In the genomic region with DNA sequence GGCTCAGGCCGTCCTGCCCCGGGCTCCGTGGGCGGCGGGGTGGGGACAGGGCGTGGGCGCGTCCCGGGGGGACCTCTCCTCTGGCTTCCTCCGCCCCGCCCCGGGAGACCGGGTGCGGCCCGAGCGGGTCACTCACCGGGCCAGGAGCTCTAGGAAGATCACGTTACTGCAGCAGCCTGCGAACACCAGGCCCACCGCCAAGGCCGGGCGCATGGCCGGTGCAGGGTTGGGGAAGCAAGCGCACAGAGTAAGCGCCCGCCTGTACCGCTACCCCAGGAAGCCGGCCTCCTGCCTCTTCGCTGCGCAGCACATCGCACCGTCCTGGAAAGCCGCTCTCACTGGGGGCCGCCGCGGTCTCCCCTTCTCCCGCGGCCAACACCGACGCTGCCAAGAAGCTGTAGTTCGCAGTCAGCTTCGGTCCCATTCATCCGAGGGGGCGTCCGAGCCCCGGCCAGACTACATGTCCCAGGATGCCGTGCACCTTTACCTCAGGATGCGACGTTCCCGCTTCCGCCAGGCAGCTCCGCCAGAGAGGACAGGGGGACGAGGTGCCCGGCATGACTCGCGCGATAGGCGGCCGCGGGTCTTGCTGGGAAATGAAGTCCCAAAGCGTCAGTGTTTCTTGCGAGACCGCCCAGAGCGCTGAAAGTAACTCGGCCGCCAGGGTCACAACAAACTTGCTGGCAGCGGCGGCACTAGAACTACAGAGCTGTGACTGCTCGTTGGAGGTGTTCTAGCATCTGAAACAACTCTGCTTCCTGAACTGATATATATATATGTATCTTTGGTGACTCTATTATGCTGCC, we compare ENCODE assay signal across 8 cellular contexts. TPM values are rescaled to one million over a fixed set of nuclear protein-coding genes. Genes with fewer than 3 reads are reported as not detected.
DNase-seq lines count a peak whose midpoint lies in the region; ATAC-seq and TF ChIP-seq lines count a peak whose summit lies in the region.

SLC35B4 (minus strand) TSS at position 392 of the 806 bp plus-strand sequence; CDS start at position 213, 179 bp downstream.

- dilution Hi-C loops in mammary epithelial cell (cut with HindIII; ENCODE audit: low sequenced_read_pairs) = no loop called here

- H3K79me2 ChIP-seq in mammary epithelial cell (ENCODE audit: insufficient read depth, low read length) = peaks cover 34% of the 10 kb centered on the region

- H3K4me3 ChIP-seq in AG04450 (ENCODE audit: low read depth, low read length) (peak within 1 kb of the TSS; percentile 79), mammary epithelial cell (replicated peaks in 1 of 3; ENCODE audit: insufficient read depth in 1 of 3, low read depth in 2 of 3, low read length in 3 of 3) (peak within 1 kb of the TSS; percentile 79 to 89 (median 88)), iPS-20b (ENCODE audit: low read length) (peak within 1 kb of the TSS; percentile 90), skin epidermis (peak within 1 kb of the TSS; percentile 77 to 99 (median 95))

- CTCF ChIA-PET in AG04450 (lab: Charles Lee) (interaction anchor here (0.9 to 1.5 kb wide), 5 partner anchors 12 to 187 kb away, joined by 3 to 4 read pairs (median 3); no protein-coding TSS in a partner anchor), mammary epithelial cell (lab: Charles Lee; ENCODE audit: low non-redundant PET) (interaction anchor here (0.5 kb wide), 1 partner anchor 104 kb away, joined by 5 read pairs; no protein-coding TSS in a partner anchor)

- in situ Hi-C loops in mammary epithelial cell (cut with MboI; ENCODE audit: low sequenced_read_pairs in 2 of 2) = no loop called here

- H3K9me3 ChIP-seq in AG04450 (ENCODE audit: control insufficient read depth, insufficient read depth, low read length) (peaks cover 2% of the 10 kb centered on the region; the same call in 1 of the 2 replicates), mammary epithelial cell (replicated peaks; ENCODE audit: insufficient read depth, low read length) (no peaks in the 10 kb centered on the region), iPS-20b (ENCODE audit: insufficient read depth, low read depth, low read length) (no peaks in the 10 kb centered on the region)

- ATAC-seq in GM18870 (IDR thresholded peaks at IDR 0.05; ENCODE audit: unreplicated experiment) (peak; percentile 98), HG03135 (IDR thresholded peaks at IDR 0.05; ENCODE audit: unreplicated experiment) (peak; percentile 99)

- no peaks in the 10 kb centered on the region for H3K36me3 ChIP-seq in mammary epithelial cell (ENCODE audit: insufficient read depth, low read length)
- H3K36me3 ChIP-seq in iPS-20b (ENCODE audit: insufficient read depth, low read depth, low read length) = no peaks in the 10 kb centered on the region

- peak within 1 kb of the TSS; percentile 78 for H3K9ac ChIP-seq in mammary epithelial cell (ENCODE audit: insufficient read depth, low read length)
- peak within 1 kb of the TSS; percentile 82; the same call in 1 of the 2 replicates for H3K9ac ChIP-seq in iPS-20b (ENCODE audit: low read depth, low read length)

- BruUV-seq in mammary epithelial cell (replicated peaks; lab: Mats Ljungman, UMichigan) = no TSS peak

- 1% methylated on average over 42 of the region's 69 CpGs for WGBS in mammary epithelial cell (ENCODE audit: low coverage, missing lambda C conversion rate)

- H4K20me1 ChIP-seq in mammary epithelial cell (ENCODE audit: insufficient read depth, low read length) = no peaks in the 10 kb centered on the region

- peak; percentile 35; the same call in 1 of the 2 replicates for TF ChIP-seq CTCF in AG04450 (IDR thresholded peaks at IDR 0.05; ENCODE audit: low read depth, low read length)
- peak; percentile 39 for TF ChIP-seq CTCF in VCaP (conservative IDR thresholded peaks at IDR 0.05)
- peak; percentile 7 to 35 for TF ChIP-seq CTCF in mammary epithelial cell (conservative IDR thresholded peaks at IDR 0.05 in 1 of 2, IDR thresholded peaks at IDR 0.05 in 1 of 2; ENCODE audit: extremely low read depth in 1 of 2, insufficient read depth in 1 of 2, low read depth in 1 of 2, low read length in 2 of 2)

- POLR2A ChIA-PET in AG04450 (lab: Yijun Ruan, JAX) = interaction anchor here (0.6 to 1.0 kb wide), 4 partner anchors 15 to 245 kb away, joined by 3 to 6 read pairs (median 3); no protein-coding TSS in a partner anchor

- peak within 1 kb of the TSS; percentile 72 for H3K27ac ChIP-seq in AG04450 (ENCODE audit: low read depth, low read length)
- peak within 1 kb of the TSS; percentile 88 for H3K27ac ChIP-seq in VCaP
- H3K27ac ChIP-seq in mammary epithelial cell (ENCODE audit: insufficient read depth, low read depth, low read length) = peak within 1 kb of the TSS; percentile 59
- H3K27ac ChIP-seq in iPS-20b (ENCODE audit: low read length) = peak within 1 kb of the TSS; percentile 12
- peak within 1 kb of the TSS; percentile 53 to 92 (median 83) for H3K27ac ChIP-seq in skin epidermis

- H3K27me3 ChIP-seq in AG04450 (ENCODE audit: control insufficient read depth, insufficient read depth, low read length) (no peaks in the 10 kb centered on the region), mammary epithelial cell (ENCODE audit: insufficient read depth, low read length) (no peaks in the 10 kb centered on the region), iPS-20b (ENCODE audit: insufficient read depth, low read length) (no peaks in the 10 kb centered on the region)

- intact Hi-C loops in mammary epithelial cell (cut with micrococcal nuclease) = loop anchor here (2.0 to 5.0 kb wide), 2 partner anchors 42 to 106 kb away; no protein-coding TSS in a partner anchor

- peak within 1 kb of the TSS; percentile 90 for H2AFZ ChIP-seq in mammary epithelial cell (ENCODE audit: low read depth, low read length)

- H3K4me2 ChIP-seq in mammary epithelial cell (ENCODE audit: insufficient read depth, low read depth, low read length) = peak within 1 kb of the TSS; percentile 96

- DNase-seq in AG04450 (ENCODE audit: low read depth, low spot score) (peak; percentile 94), NCI-H2196 treated with DMSO at 0.1 percent for 48 hours (lab: John Stamatoyannopoulos, UW; ENCODE audit: unreplicated experiment) (peak; percentile 93), mammary epithelial cell (peak; percentile 96)

- H3K4me1 ChIP-seq in mammary epithelial cell (ENCODE audit: insufficient read depth, low read length) (peaks cover 14% of the 10 kb centered on the region), iPS-20b (ENCODE audit: insufficient read depth, low read length) (peaks cover 5% of the 10 kb centered on the region; the same call in 1 of the 2 replicates)

RNA-seq across cellular contexts. Expression of gene SLC35B4, which starts in this region (rescaled TPM):
- polyA plus RNA-seq in AG04450 (2011; rRNA removed) = 26.1 and 27.9 TPM in 2 replicates
- polyA minus RNA-seq in AG04450 (2011; rRNA and poly(A)+ RNA removed) = 40.4 and 40.9 TPM in 2 replicates
- 10 to 100 TPM; 16.3 to 22.6 TPM for total RNA-seq in mammary epithelial cell
- 16.3 TPM for polyA plus RNA-seq in mammary epithelial cell
- polyA minus RNA-seq in mammary epithelial cell = 84.0 TPM

Comparison
In these comparisons a context has a peak if more than half of its experiments do, and no peak if none do; other contexts are left out.
1. Peak in every context shown above with its lines: DNase-seq, ATAC-seq, H3K4me3 ChIP-seq and H3K27ac ChIP-seq.
2. H3K27ac ChIP-seq: peak in every context shown above with its lines; median percentile 88 in VCaP; 83 in skin epidermis; 72 in AG04450; 59 in mammary epithelial cell; 12 in iPS-20b.